Comparison of ENCODE assay signal across 1 cellular context in the genomic region with DNA sequence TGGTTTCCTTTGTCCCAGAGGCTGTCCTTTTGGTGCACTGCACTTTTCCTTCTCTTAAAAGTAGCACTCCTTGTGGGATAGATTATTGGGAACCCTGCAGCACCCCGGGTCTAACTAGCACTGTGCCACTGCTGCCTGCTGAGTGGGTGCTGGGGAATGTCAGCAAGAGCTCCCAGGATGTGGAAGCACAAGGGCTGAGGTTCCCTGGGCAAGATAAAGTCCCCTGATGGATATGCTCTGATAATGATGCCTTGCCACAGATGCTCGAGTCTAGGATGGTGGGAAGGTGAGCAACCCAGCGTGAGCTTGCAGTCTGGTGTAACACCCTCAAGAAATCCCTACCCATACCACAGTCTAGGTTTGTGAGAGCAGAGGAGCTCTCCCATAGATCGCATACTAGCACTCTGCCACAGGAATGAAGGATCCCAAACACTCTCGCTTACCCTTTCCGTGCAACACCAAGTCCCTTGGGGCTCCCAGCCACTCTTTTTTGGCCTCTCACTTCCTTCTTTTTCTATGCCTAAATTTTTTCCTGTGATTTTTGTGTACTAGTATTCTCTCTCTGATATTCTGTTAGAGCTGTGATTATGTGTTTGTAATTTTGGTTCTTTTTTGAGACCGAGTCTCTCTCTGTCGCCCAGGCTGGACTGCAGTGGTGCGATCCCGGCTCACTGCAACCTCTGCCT.
TF ChIP-seq lines count a peak whose summit lies in the region.

No MANE protein-coding gene starts in this region.

TF ChIP-seq in GM23338, 12 proteins besides CTCF, POLR2A, EP300 and RAD21 (continued from another document):
- TF ChIP-seq, protein P1, sequence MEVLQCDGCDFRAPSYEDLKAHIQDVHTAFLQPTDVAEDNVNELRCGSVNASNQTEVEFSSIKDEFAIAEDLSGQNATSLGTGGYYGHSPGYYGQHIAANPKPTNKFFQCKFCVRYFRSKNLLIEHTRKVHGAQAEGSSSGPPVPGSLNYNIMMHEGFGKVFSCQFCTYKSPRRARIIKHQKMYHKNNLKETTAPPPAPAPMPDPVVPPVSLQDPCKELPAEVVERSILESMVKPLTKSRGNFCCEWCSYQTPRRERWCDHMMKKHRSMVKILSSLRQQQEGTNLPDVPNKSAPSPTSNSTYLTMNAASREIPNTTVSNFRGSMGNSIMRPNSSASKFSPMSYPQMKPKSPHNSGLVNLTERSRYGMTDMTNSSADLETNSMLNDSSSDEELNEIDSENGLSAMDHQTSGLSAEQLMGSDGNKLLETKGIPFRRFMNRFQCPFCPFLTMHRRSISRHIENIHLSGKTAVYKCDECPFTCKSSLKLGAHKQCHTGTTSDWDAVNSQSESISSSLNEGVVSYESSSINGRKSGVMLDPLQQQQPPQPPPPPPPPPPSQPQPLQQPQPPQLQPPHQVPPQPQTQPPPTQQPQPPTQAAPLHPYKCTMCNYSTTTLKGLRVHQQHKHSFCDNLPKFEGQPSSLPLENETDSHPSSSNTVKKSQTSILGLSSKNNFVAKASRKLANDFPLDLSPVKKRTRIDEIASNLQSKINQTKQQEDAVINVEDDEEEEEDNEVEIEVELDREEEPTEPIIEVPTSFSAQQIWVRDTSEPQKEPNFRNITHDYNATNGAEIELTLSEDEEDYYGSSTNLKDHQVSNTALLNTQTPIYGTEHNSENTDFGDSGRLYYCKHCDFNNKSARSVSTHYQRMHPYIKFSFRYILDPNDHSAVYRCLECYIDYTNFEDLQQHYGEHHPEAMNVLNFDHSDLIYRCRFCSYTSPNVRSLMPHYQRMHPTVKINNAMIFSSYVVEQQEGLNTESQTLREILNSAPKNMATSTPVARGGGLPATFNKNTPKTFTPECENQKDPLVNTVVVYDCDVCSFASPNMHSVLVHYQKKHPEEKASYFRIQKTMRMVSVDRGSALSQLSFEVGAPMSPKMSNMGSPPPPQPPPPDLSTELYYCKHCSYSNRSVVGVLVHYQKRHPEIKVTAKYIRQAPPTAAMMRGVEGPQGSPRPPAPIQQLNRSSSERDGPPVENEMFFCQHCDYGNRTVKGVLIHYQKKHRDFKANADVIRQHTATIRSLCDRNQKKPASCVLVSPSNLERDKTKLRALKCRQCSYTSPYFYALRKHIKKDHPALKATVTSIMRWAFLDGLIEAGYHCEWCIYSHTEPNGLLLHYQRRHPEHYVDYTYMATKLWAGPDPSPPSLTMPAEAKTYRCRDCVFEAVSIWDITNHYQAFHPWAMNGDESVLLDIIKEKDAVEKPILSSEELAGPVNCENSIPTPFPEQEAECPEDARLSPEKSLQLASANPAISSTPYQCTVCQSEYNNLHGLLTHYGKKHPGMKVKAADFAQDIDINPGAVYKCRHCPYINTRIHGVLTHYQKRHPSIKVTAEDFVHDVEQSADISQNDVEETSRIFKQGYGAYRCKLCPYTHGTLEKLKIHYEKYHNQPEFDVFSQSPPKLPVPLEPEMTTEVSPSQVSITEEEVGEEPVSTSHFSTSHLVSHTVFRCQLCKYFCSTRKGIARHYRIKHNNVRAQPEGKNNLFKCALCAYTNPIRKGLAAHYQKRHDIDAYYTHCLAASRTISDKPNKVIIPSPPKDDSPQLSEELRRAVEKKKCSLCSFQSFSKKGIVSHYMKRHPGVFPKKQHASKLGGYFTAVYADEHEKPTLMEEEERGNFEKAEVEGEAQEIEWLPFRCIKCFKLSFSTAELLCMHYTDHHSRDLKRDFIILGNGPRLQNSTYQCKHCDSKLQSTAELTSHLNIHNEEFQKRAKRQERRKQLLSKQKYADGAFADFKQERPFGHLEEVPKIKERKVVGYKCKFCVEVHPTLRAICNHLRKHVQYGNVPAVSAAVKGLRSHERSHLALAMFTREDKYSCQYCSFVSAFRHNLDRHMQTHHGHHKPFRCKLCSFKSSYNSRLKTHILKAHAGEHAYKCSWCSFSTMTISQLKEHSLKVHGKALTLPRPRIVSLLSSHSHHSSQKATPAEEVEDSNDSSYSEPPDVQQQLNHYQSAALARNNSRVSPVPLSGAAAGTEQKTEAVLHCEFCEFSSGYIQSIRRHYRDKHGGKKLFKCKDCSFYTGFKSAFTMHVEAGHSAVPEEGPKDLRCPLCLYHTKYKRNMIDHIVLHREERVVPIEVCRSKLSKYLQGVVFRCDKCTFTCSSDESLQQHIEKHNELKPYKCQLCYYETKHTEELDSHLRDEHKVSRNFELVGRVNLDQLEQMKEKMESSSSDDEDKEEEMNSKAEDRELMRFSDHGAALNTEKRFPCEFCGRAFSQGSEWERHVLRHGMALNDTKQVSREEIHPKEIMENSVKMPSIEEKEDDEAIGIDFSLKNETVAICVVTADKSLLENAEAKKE (CRISPR knock-in tag; IDR thresholded peaks at IDR 0.05): no peak
- no peak for TF ChIP-seq JUNB (IDR thresholded peaks at IDR 0.05; ENCODE audit: unreplicated experiment)
- TF ChIP-seq EZH2phosphoT487 (IDR thresholded peaks at IDR 0.05; ENCODE audit: unreplicated experiment): no peak
- no peak for TF ChIP-seq CREB1 (CRISPR knock-in tag; IDR thresholded peaks at IDR 0.05; ENCODE audit: low read depth)
- TF ChIP-seq ETS1 (IDR thresholded peaks at IDR 0.05): no peak
- TF ChIP-seq ZNF114 (CRISPR knock-in tag; IDR thresholded peaks at IDR 0.05): no peak
- no peak for TF ChIP-seq NANOG (IDR thresholded peaks at IDR 0.05; ENCODE audit: borderline replicate concordance)
- TF ChIP-seq EZH2 (IDR thresholded peaks at IDR 0.05; ENCODE audit: low read depth, unreplicated experiment): no peak
- TF ChIP-seq ZNF331 (CRISPR knock-in tag; IDR thresholded peaks at IDR 0.05; ENCODE audit: low read depth): no peak
